ENCODE assay signal across 8 cellular contexts in genomic region chr3:99753268-99753975, GRCh38.
DNase-seq lines count a peak whose midpoint lies in the region; ATAC-seq, FAIRE-seq and TF ChIP-seq lines count a peak whose summit lies in the region.

No MANE protein-coding gene starts in this region.

- peak overlapping the region; percentile 29 for H3K18ac ChIP-seq in IMR-90 (ENCODE audit: low read depth, low read length)

- peak overlapping the region; percentile 96 for H3K4ac ChIP-seq in IMR-90 (ENCODE audit: low read depth, low read length)

- peak overlapping the region; percentile 86 for H2AK9ac ChIP-seq in IMR-90 (replicated peaks; ENCODE audit: low read depth, low read length, poor library complexity)

- peak overlapping the region; percentile 98 for H2BK120ac ChIP-seq in IMR-90 (ENCODE audit: low read depth, low read length)

- TF ChIP-seq CTCF in IMR-90 (conservative IDR thresholded peaks at IDR 0.05; ENCODE audit: low read depth, low read length) (peak; percentile 85), HepG2 (CRISPR knock-in tag; IDR thresholded peaks at IDR 0.05) (peak; percentile 78), upper lobe of left lung (IDR thresholded peaks at IDR 0.05) (peak; percentile 20 to 67 (median 54))

- no peaks in the 10 kb centered on the region; the same call in 1 of the 2 replicates for H3K36me3 ChIP-seq in IMR-90 (ENCODE audit: control insufficient read depth, insufficient read depth, low read length)
- H3K36me3 ChIP-seq in HepG2 (replicated peaks in 1 of 2; ENCODE audit: control insufficient read depth in 1 of 2, insufficient read depth in 2 of 2, low read length in 2 of 2): no peaks in the 10 kb centered on the region
- H3K36me3 ChIP-seq in upper lobe of left lung: no peaks in the 10 kb centered on the region

- DNase-seq in Right ventricle myocardium inferior (ENCODE audit: missing footprints) (no peak), cardiac septum (ENCODE audit: low spot score) (no peak), IMR-90 (peak; percentile 86), RPMI7951 (ENCODE audit: low read depth) (peak; percentile 80), cerebellum (ENCODE audit: low spot score) (peak; percentile 20), HepG2 (ENCODE audit: low spot score) (peak; percentile 28), upper lobe of left lung (no peak)

- peak overlapping the region; percentile 94 for H4K91ac ChIP-seq in IMR-90 (ENCODE audit: insufficient read depth, low read depth, low read length)

- TF ChIP-seq RAD21 in IMR-90 (IDR thresholded peaks at IDR 0.05; ENCODE audit: low read length) (peak; percentile 92), HepG2 (CRISPR knock-in tag; IDR thresholded peaks at IDR 0.05) (no peak)

- peak; percentile 77 for ATAC-seq in Right ventricle myocardium inferior
- peak; percentile 93 for ATAC-seq in GM21619 (IDR thresholded peaks at IDR 0.05; ENCODE audit: unreplicated experiment)
- ATAC-seq in IMR-90 (ENCODE audit: low read depth): peak; percentile 92
- peak; percentile 88 for ATAC-seq in HepG2
- peak; percentile 70 to 83 for ATAC-seq in upper lobe of left lung (ENCODE audit: low FRiP score in 2 of 2)

- 0 out of 2 replicates have a peak, but pooled peaks cover 2% of the 10 kb centered on the region for H3K9me1 ChIP-seq in IMR-90 (ENCODE audit: insufficient read depth, low read length)

- H3K27ac ChIP-seq in IMR-90 (ENCODE audit: insufficient read depth, low read length): peak overlapping the region; percentile 30
- H3K27ac ChIP-seq in HepG2 (ENCODE audit: extremely low read length, insufficient read depth, low read length): no peak overlapping the region
- no peak overlapping the region for H3K27ac ChIP-seq in upper lobe of left lung

- H2BK5ac ChIP-seq in IMR-90 (ENCODE audit: low read depth, low read length, poor library complexity, severe bottlenecking): peak overlapping the region; percentile 74

- H2AFZ ChIP-seq in IMR-90 (replicated peaks; ENCODE audit: low read length, poor library complexity) (peak overlapping the region; percentile 87), HepG2 (ENCODE audit: low read length) (no peak overlapping the region)

- peak overlapping the region; percentile 98 for H2BK20ac ChIP-seq in IMR-90 (ENCODE audit: low read depth, low read length)

- H3K9me3 ChIP-seq in IMR-90 (ENCODE audit: control insufficient read depth, insufficient read depth, low read length) (no peaks in the 10 kb centered on the region), HepG2 (ENCODE audit: low read length) (no peaks in the 10 kb centered on the region), upper lobe of left lung (no peaks in the 10 kb centered on the region)

- H3K79me2 ChIP-seq in HepG2 (ENCODE audit: insufficient read depth, low read length): no peaks in the 10 kb centered on the region

- dilution Hi-C loops in IMR-90 (cut with HindIII; ENCODE audit: low sequenced_read_pairs, unreplicated experiment): loop anchor here (25.0 kb wide), 1 partner anchor 741 kb away; no protein-coding TSS in a partner anchor

- no peak for TF ChIP-seq EP300 in HepG2 (IDR thresholded peaks at IDR 0.05; ENCODE audit: low read depth in 2 of 2, low read length in 2 of 2)
- no peak for TF ChIP-seq EP300 in HepG2 (CRISPR knock-in tag; IDR thresholded peaks at IDR 0.05; ENCODE audit: borderline replicate concordance)
- TF ChIP-seq EP300 in upper lobe of left lung (IDR thresholded peaks at IDR 0.05): no peak

- peak; percentile 70 for FAIRE-seq in HepG2 (lab: Jason Lieb, UNC)

- peak overlapping the region; percentile 91; the same call in 1 of the 2 replicates for H3K23ac ChIP-seq in IMR-90 (ENCODE audit: low read depth, low read length)

- H3K27me3 ChIP-seq in IMR-90 (ENCODE audit: control insufficient read depth, insufficient read depth, low read length) (no peaks in the 10 kb centered on the region), HepG2 (ENCODE audit: control insufficient read depth in 1 of 2, insufficient read depth in 2 of 2, low read length in 2 of 2) (no peaks in the 10 kb centered on the region), upper lobe of left lung (no peaks in the 10 kb centered on the region)

- H4K20me1 ChIP-seq in IMR-90 (ENCODE audit: insufficient read depth, low read length) (no peaks in the 10 kb centered on the region), HepG2 (ENCODE audit: insufficient read depth, low read length) (no peaks in the 10 kb centered on the region)

- H3K9ac ChIP-seq in IMR-90 (ENCODE audit: low read depth, low read length): peak overlapping the region; percentile 26
- H3K9ac ChIP-seq in HepG2 (ENCODE audit: insufficient read depth, low read depth, low read length): no peak overlapping the region

- H4K5ac ChIP-seq in IMR-90 (ENCODE audit: low read depth, low read length): peak overlapping the region; percentile 65

- H3K4me2 ChIP-seq in IMR-90 (ENCODE audit: low read depth, low read length) (peak overlapping the region; percentile 59; the same call in 1 of the 2 replicates), HepG2 (ENCODE audit: low read depth, low read length) (no peak overlapping the region)

- peaks cover under 1 to 16% of the 10 kb centered on the region in 2 experiments; a peak in 2 of 4 replicates for H3K79me1 ChIP-seq in IMR-90 (ENCODE audit: low read depth in 1 of 2, low read length in 2 of 2)

- POLR2A ChIA-PET in IMR-90 (lab: Charles Lee; ENCODE audit: unreplicated experiment) (no interaction called here), HepG2 (lab: Yijun Ruan, JAX) (no interaction called here)

- H2BK15ac ChIP-seq in IMR-90 (ENCODE audit: low read depth, low read length): peak overlapping the region; percentile 97

- in situ Hi-C loops in IMR-90 (cut with MboI; ENCODE audit: low sequenced_read_pairs) (loop anchor here (5.0 to 25.0 kb wide), 6 partner anchors 259 to 1141 kb away; no protein-coding TSS in a partner anchor), HepG2 (cut with HindIII; ENCODE audit: extremely low pct_ligation_motif_present, low pct_unique_long_range_greater_than_20kb) (loop anchor here (5.0 to 10.0 kb wide), 2 partner anchors 109 to 256 kb away; no protein-coding TSS in a partner anchor)

- H3K4me3 ChIP-seq in IMR-90 (ENCODE audit: insufficient read depth, low read depth, low read length) (no peak overlapping the region), HepG2 (replicated peaks in 1 of 3; ENCODE audit: insufficient read depth in 1 of 3, low read depth in 2 of 3, low read length in 3 of 3) (no peak overlapping the region), upper lobe of left lung (no peak overlapping the region)

- peak overlapping the region; percentile 98 for H3K14ac ChIP-seq in IMR-90 (replicated peaks; ENCODE audit: low read depth, low read length)

- TF ChIP-seq POLR2A in IMR-90 (IDR thresholded peaks at IDR 0.05; ENCODE audit: low read depth, low read length): 0 out of 2 replicates have a peak, but pooled peaks have one; percentile 28
- no peak for TF ChIP-seq POLR2A in HepG2 (IDR thresholded peaks at IDR 0.05; ENCODE audit: insufficient read depth in 1 of 2, low read depth in 2 of 2, low read length in 2 of 2)
- no peak for TF ChIP-seq POLR2A in upper lobe of left lung (IDR thresholded peaks at IDR 0.05)

- H3K4me1 ChIP-seq in IMR-90 (ENCODE audit: control insufficient read depth, insufficient read depth, low read length) (peaks cover 13% of the 10 kb centered on the region), HepG2 (ENCODE audit: insufficient read depth, low read length) (no peaks in the 10 kb centered on the region), upper lobe of left lung (no peaks in the 10 kb centered on the region)

- H3K56ac ChIP-seq in IMR-90 (ENCODE audit: extremely low read depth, insufficient read depth, low read length): peak overlapping the region; percentile 81

- CTCF ChIA-PET in IMR-90 (lab: Yijun Ruan, JAX) (interaction anchor here (0.5 to 2.9 kb wide), 15 partner anchors 11 to 898 kb away, joined by 3 to 11 read pairs (median 4); no protein-coding TSS in a partner anchor), HepG2 (lab: Yijun Ruan, JAX; ENCODE audit: low intra/inter-chr PET ratio, low total read pairs) (interaction anchor here (0.8 to 1.9 kb wide), 3 partner anchors 108 to 730 kb away, joined by 8 to 10 read pairs (median 10); no protein-coding TSS in a partner anchor)

- intact Hi-C loops in Right ventricle myocardium inferior (cut with DNase I) (loop anchor here (2.0 to 5.0 kb wide), 2 partner anchors 116 to 255 kb away; partner anchors contain the start of gene COL8A1), cardiac septum (cut with DNase I) (loop anchor here (2.0 to 10.0 kb wide), 4 partner anchors 106 to 1159 kb away; partner anchors contain the start of gene CPOX), IMR-90 (cut with micrococcal nuclease) (loop anchor here (1.0 to 10.0 kb wide), 9 partner anchors 108 to 936 kb away; no protein-coding TSS in a partner anchor), HepG2 (cut with micrococcal nuclease; ENCODE audit: unreplicated experiment) (loop anchor here (1.0 to 5.0 kb wide), 3 partner anchors 108 to 730 kb away; no protein-coding TSS in a partner anchor)

- no TSS peak for BruUV-seq in IMR-90 (replicated peaks; lab: Mats Ljungman, UMichigan)
- no TSS peak for BruUV-seq in HepG2 (replicated peaks; lab: Mats Ljungman, UMichigan)

- WGBS in IMR-90 (ENCODE audit: extremely low coverage in 2 of 2, insufficient read length in 1 of 2), 2 experiments: no CpG with 5 or more reads among the region's 3 CpGs
- WGBS in HepG2 (ENCODE audit: low lambda C conversion rate): 2% methylated on average over 3 of the region's 3 CpGs
- 7% methylated on average over 3 of the region's 3 CpGs for WGBS in upper lobe of left lung, 2 donors

- H2AK5ac ChIP-seq in IMR-90 (ENCODE audit: low read depth, low read length): peak overlapping the region; percentile 94

- H4K8ac ChIP-seq in IMR-90 (ENCODE audit: low read depth in 2 of 2, low read length in 2 of 2): peak overlapping the region; percentile 37 to 95

TF ChIP-seq in IMR-90, 13 proteins besides CTCF, POLR2A, EP300 and RAD21:
- peak; percentile 85 for TF ChIP-seq SMC3 (IDR thresholded peaks at IDR 0.05; ENCODE audit: low read depth, low read length)
- TF ChIP-seq MAFK (IDR thresholded peaks at IDR 0.05; ENCODE audit: low read depth, low read length): no peak

TF ChIP-seq in HepG2, 621 proteins besides CTCF, POLR2A, EP300 and RAD21 (continues in another document):
- TF ChIP-seq KMT2A (CRISPR knock-in tag; IDR thresholded peaks at IDR 0.05) (no peak), PHF5A (CRISPR knock-in tag; IDR thresholded peaks at IDR 0.05; ENCODE audit: low read depth, unreplicated experiment) (no peak), STAG1 (CRISPR knock-in tag; IDR thresholded peaks at IDR 0.05) (peak; percentile 78), SMC3 (IDR thresholded peaks at IDR 0.05; ENCODE audit: low read length) (peak; percentile 57; the same call in 1 of the 2 replicates), ARID2 (CRISPR knock-in tag; IDR thresholded peaks at IDR 0.05; ENCODE audit: borderline replicate concordance) (no peak)

Comparison
In these comparisons a context has a peak if more than half of its experiments do, and no peak if none do; other contexts are left out.
1. DNase-seq: peak in IMR-90 (single experiment), RPMI7951 (single experiment), cerebellum (single experiment) and HepG2 (single experiment); none in Right ventricle myocardium inferior (single experiment), cardiac septum (single experiment) and upper lobe of left lung (0 of 2).
2. Peak in every context shown above with its lines, with median percentiles within 50 percentile points of each other: ATAC-seq and CTCF ChIP-seq.